In the genomic region with DNA sequence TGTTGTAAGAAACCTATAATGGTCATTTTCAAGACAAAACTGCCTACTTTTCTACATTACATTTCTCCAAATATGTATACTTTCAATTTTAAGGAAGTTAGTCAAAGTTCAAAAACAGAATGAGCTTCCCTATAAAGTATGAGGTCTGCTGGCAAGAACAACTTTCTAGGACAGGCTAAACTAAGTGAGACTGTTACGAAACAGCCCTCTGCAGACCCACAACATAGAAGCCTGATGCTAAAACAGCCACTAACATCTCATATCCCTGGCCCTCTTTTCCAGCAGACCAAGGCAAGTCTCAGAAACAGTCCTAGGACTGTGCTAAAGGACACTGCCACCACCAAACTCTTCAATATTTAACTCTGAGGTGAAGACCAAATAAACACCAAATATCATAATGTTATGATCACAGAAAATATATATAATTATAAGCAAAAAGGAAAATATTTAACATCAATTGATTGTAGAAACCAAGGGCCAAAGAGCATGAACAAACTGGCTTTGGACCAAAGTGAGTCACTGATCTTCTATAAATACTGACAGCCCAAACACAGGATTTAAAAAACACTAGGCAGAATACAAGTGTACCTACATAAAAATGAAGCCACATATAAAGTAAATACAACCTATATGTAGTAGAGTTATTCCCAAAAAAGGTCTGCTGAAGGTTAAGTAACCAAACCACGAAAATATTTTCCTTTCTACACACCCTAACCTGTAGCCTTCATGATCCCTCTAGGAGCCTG, we compare ENCODE assay signal across 13 cellular contexts. TPM values are rescaled to one million over a fixed set of nuclear protein-coding genes. Genes with fewer than 3 reads are reported as not detected.
DNase-seq lines count a peak whose midpoint lies in the region; ATAC-seq, FAIRE-seq and TF ChIP-seq lines count a peak whose summit lies in the region.
"Had no signal": no experiment of that assay in that cellular context is flagged by ENCODE, and none has a peak within 500 bp of the region (broad histone marks: within the 10 kb centered on the region; RNA-seq: fewer than 3 reads in every experiment).

No MANE protein-coding gene starts in this region.

- TF ChIP-seq RAD21 in liver (IDR thresholded peaks at IDR 0.05) (no peak), HepG2 (CRISPR knock-in tag; IDR thresholded peaks at IDR 0.05) (no peak)

- TF ChIP-seq CTCF in liver (IDR thresholded peaks at IDR 0.05; ENCODE audit: low read depth, low read length, missing input control) (no peak), HepG2 (CRISPR knock-in tag; IDR thresholded peaks at IDR 0.05) (no peak), thoracic aorta (IDR thresholded peaks at IDR 0.05) (no peak)

- peaks cover 14% of the 10 kb centered on the region for H4K20me1 ChIP-seq in HepG2 (ENCODE audit: insufficient read depth, low read length)

- H3K4me1 ChIP-seq in liver (ENCODE audit: control insufficient read depth in 4 of 4, insufficient read depth in 4 of 4, low read length in 3 of 4) (peaks cover 4 to 29% (median 23%) of the 10 kb centered on the region in 4 donors), HepG2 (ENCODE audit: insufficient read depth, low read length) (no peaks in the 10 kb centered on the region), thoracic aorta (ENCODE audit: control insufficient read depth in 1 of 2, low read depth in 2 of 2) (peaks cover 13 to 41% of the 10 kb centered on the region in 2 donors)

- H3K9ac ChIP-seq in liver (ENCODE audit: low read depth in 1 of 2, low read length in 2 of 2): no peak overlapping the region
- H3K9ac ChIP-seq in HepG2 (ENCODE audit: insufficient read depth, low read depth, low read length): no peak overlapping the region

- intact Hi-C loops in HepG2 (cut with micrococcal nuclease; ENCODE audit: unreplicated experiment): loop anchor here (10.0 kb wide), 1 partner anchor 82 kb away; no protein-coding TSS in a partner anchor

- H3K79me2 ChIP-seq in HepG2 (ENCODE audit: insufficient read depth, low read length): peaks cover 31% of the 10 kb centered on the region

- in situ Hi-C loops in HepG2 (cut with HindIII; ENCODE audit: extremely low pct_ligation_motif_present, low pct_unique_long_range_greater_than_20kb): no loop called here

- TF ChIP-seq EP300 in HepG2 (IDR thresholded peaks at IDR 0.05; ENCODE audit: low read depth in 2 of 2, low read length in 2 of 2): no peak
- no peak for TF ChIP-seq EP300 in HepG2 (CRISPR knock-in tag; IDR thresholded peaks at IDR 0.05; ENCODE audit: borderline replicate concordance)

- WGBS in liver: 31% methylated on average over 2 of the region's 2 CpGs
- 94% methylated on average over 2 of the region's 2 CpGs for WGBS in HepG2 (ENCODE audit: low lambda C conversion rate)

- ATAC-seq in HepG2 (no peak), thoracic aorta (ENCODE audit: insufficient number of reproducible peaks, low FRiP score, low read depth) (no peak), GM21360 (IDR thresholded peaks at IDR 0.05; ENCODE audit: unreplicated experiment) (no peak)

- H3K27me3 ChIP-seq in liver (ENCODE audit: control insufficient read depth in 4 of 4, insufficient read depth in 4 of 4, low read length in 3 of 4) (no peaks in the 10 kb centered on the region), HepG2 (ENCODE audit: control insufficient read depth in 1 of 2, insufficient read depth in 2 of 2, low read length in 2 of 2) (no peaks in the 10 kb centered on the region; a peak in 1 of 5 replicates), thoracic aorta (replicated peaks; ENCODE audit: insufficient read depth) (no peaks in the 10 kb centered on the region)

- BruUV-seq in HepG2 (replicated peaks; lab: Mats Ljungman, UMichigan): no TSS peak

- H3K9me3 ChIP-seq in liver (ENCODE audit: control insufficient read depth in 4 of 4, low read length in 3 of 4): no peaks in the 10 kb centered on the region
- no peaks in the 10 kb centered on the region for H3K9me3 ChIP-seq in HepG2 (ENCODE audit: low read length)
- no peaks in the 10 kb centered on the region for H3K9me3 ChIP-seq in thoracic aorta

- H3K4me2 ChIP-seq in HepG2 (ENCODE audit: low read depth, low read length): no peak overlapping the region

- H2AFZ ChIP-seq in HepG2 (ENCODE audit: low read length): no peak overlapping the region

- POLR2A ChIA-PET in HepG2 (lab: Yijun Ruan, JAX): no interaction called here

- peaks cover 6 to 45% (median 33%) of the 10 kb centered on the region in 4 donors for H3K36me3 ChIP-seq in liver (ENCODE audit: control insufficient read depth in 4 of 4, insufficient read depth in 3 of 4, low read depth in 1 of 4, low read length in 3 of 4)
- H3K36me3 ChIP-seq in HepG2 (replicated peaks in 1 of 2; ENCODE audit: control insufficient read depth in 1 of 2, insufficient read depth in 2 of 2, low read length in 2 of 2): peaks cover 21 to 94% of the 10 kb centered on the region in 2 experiments
- H3K36me3 ChIP-seq in thoracic aorta: peaks cover 35% of the 10 kb centered on the region

- CTCF ChIA-PET in HepG2 (lab: Yijun Ruan, JAX; ENCODE audit: low intra/inter-chr PET ratio, low total read pairs): no interaction called here

- no peak for FAIRE-seq in HepG2 (lab: Jason Lieb, UNC)

- TF ChIP-seq POLR2A in HepG2 (IDR thresholded peaks at IDR 0.05; ENCODE audit: insufficient read depth in 1 of 2, low read depth in 2 of 2, low read length in 2 of 2): no peak

- no peak for DNase-seq in HepG2 (ENCODE audit: low spot score)
- DNase-seq in SIG-M5 treated with dmso at 0.1 percent for 504 hours (lab: John Stamatoyannopoulos, UW; ENCODE audit: unreplicated experiment): peak; percentile 86
- peak; percentile 27 for DNase-seq in fibroblast of the conjunctiva (ENCODE audit: low read depth)
- DNase-seq in thoracic aorta (ENCODE audit: low spot score): no peak
- no peak for DNase-seq in NCI-H146 (lab: John Stamatoyannopoulos, UW)
- no peak for DNase-seq in DMS114 treated with DMSO at 0.1 percent for 48 hours (lab: John Stamatoyannopoulos, UW; ENCODE audit: unreplicated experiment)
- DNase-seq: endodermal cell; GOT3; NCI-H2171; stimulated activated CD4-positive, alpha-beta T cell treated with anti-CD3 and anti-CD28 coated beads, Interleukin-2, amount 100 ng/mL, for 48 hours had no signal

- H3K27ac ChIP-seq in liver (ENCODE audit: low read depth in 1 of 2, low read length in 2 of 2): peak overlapping the region; percentile 2 to 52
- H3K27ac ChIP-seq in HepG2 (ENCODE audit: extremely low read length, insufficient read depth, low read length): no peak overlapping the region
- H3K27ac ChIP-seq in thoracic aorta: peak overlapping the region; percentile 59 to 65
- H3K27ac ChIP-seq: C4-2B had no signal

- H3K4me3 ChIP-seq in liver (ENCODE audit: low read depth in 1 of 3, low read length in 3 of 3): no peak overlapping the region
- H3K4me3 ChIP-seq in HepG2 (replicated peaks in 1 of 3; ENCODE audit: insufficient read depth in 1 of 3, low read depth in 2 of 3, low read length in 3 of 3): no peak overlapping the region
- H3K4me3 ChIP-seq in thoracic aorta: peak overlapping the region; percentile 19

TF ChIP-seq in liver, 16 proteins besides CTCF, POLR2A, EP300 and RAD21 (continues in another document):
- TF ChIP-seq JUND (IDR thresholded peaks at IDR 0.05) (peak in 1 of 2 donors; percentile 42), HNF4A (conservative IDR thresholded peaks at IDR 0.05) (peak; percentile 5 to 29)

RNA-seq across cellular contexts. Expression of a gene that starts 27.7 kb away (rescaled TPM):
- total RNA-seq in liver: 10 to 100 TPM; 59.9 to 63.3 TPM
- polyA plus RNA-seq in liver: 10 to 100 TPM; 18.7 to 25.1 TPM
- total RNA-seq in HepG2 (2016; rRNA removed; fragmentation: Illumina TruSeq; extraction: Trizol): 57.4 and 89.0 TPM in 2 replicates
- total RNA-seq in HepG2 (2016; cell fraction: cytosol; rRNA removed; fragmentation: Illumina TruSeq; extraction: Trizol; ENCODE audit: low read depth): 19.7 and 21.2 TPM in 2 replicates
- total RNA-seq in HepG2 (2016; cell fraction: insoluble cytoplasmic fraction; rRNA removed; fragmentation: Illumina TruSeq; extraction: Trizol): 60.8 and 82.7 TPM in 2 replicates
- total RNA-seq in HepG2 (2016; cell fraction: membrane; rRNA removed; fragmentation: Illumina TruSeq; extraction: Trizol): 40.5 and 42.1 TPM in 2 replicates
- 63.0 and 72.1 TPM in 2 replicates for total RNA-seq in HepG2 (2016; cell fraction: nucleus; rRNA removed; fragmentation: Illumina TruSeq; extraction: Trizol)
- 22.3 and 22.5 TPM in 2 replicates for polyA plus RNA-seq in HepG2 (2011; rRNA removed)
- polyA plus RNA-seq in HepG2 (2011; cell fraction: cytosol; rRNA removed): 11.4 and 17.4 TPM in 2 replicates
- 26.8 and 27.5 TPM in 2 replicates for polyA plus RNA-seq in HepG2 (2011; cell fraction: nucleus; rRNA removed)
- 39.0 and 43.9 TPM in 2 replicates for polyA plus RNA-seq in HepG2 (2012)
- polyA plus RNA-seq in HepG2 (2016; cell fraction: cytosol; fragmentation: Illumina TruSeq; extraction: Trizol; ENCODE audit: low read depth): 4.7 and 5.3 TPM in 2 replicates
- polyA plus RNA-seq in HepG2 (2016; cell fraction: insoluble cytoplasmic fraction; fragmentation: Illumina TruSeq; extraction: Trizol; ENCODE audit: low read depth): 74.1 and 82.9 TPM in 2 replicates
- 18.0 and 19.0 TPM in 2 replicates for polyA plus RNA-seq in HepG2 (2016; cell fraction: membrane; fragmentation: Illumina TruSeq; extraction: Trizol; ENCODE audit: low read depth)
- polyA plus RNA-seq in HepG2 (2016; cell fraction: nucleus; fragmentation: Illumina TruSeq; extraction: Trizol; ENCODE audit: insufficient read depth, low read depth): 99.9 and 101 TPM in 2 replicates
- 16.2 and 31.7 TPM in 2 replicates for polyA minus RNA-seq in HepG2 (2011; rRNA and poly(A)+ RNA removed; ENCODE audit: low replicate concordance)
- 26.6 and 29.5 TPM in 2 replicates for polyA minus RNA-seq in HepG2 (2011; cell fraction: cytosol; rRNA and poly(A)+ RNA removed)
- polyA minus RNA-seq in HepG2 (2011; cell fraction: nucleus; rRNA and poly(A)+ RNA removed): 68.9 and 69.3 TPM in 2 replicates
- 100 to 1,000 TPM in 1 of 2 donors, 10 to 100 TPM in 1; 57.5 to 104 TPM for total RNA-seq in thoracic aorta

Comparison
In these comparisons a context has a peak if more than half of its experiments do, and no peak if none do; other contexts are left out.
1. DNase-seq: peak in SIG-M5 treated with dmso at 0.1 percent for 504 hours (single experiment) and fibroblast of the conjunctiva (single experiment); none in HepG2 (single experiment), thoracic aorta (single experiment), NCI-H146 (single experiment) and DMS114 treated with DMSO at 0.1 percent for 48 hours (single experiment).